Comparison of ENCODE assay signal across 17 cellular contexts in the genomic region with DNA sequence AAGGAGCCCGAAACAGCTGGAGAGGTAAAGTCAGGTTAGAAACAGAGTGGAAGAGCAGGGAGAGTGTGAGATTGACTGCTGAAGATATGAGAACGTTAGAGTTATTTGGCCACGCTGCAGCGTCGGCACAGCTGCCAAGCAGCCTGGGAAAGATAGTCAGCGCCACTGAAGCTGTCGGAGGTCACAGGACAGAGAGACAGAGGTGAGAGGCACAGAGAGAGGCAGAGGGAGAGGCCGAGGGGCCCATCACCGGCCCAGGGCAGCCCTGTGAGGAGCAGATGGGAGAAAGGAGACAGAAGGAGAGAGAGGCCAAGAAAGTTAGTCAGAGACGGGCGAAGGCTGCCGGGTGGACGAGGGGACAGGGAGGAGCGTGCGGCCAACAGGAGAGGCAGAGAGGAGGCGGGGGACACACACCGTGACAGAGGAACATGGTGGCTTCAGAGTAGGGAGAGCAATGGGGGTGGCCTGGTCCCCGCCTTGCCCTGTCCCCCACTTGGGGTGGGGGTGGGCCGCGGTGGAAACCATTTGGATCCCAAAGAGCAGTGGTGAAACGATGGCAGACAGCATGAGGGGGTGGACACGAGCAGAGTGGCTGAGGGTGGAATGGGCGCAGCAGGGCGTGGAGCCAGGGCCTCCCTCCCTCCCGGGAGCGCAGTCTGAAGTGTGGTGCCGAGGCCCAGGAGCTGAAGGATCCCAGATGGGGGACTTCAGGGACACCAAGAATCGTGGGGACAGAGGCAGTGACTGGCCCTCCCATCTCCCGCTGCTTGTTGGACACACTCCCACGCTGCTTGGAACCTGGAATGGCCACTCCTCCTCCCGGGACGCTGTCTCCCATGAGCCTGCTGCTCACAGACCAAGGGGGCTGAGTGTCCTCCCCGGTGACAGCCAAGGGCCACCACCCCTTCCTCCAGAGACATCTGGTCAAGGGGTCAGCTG. TPM values are rescaled to one million over a fixed set of nuclear protein-coding genes. Genes with fewer than 3 reads are reported as not detected.
DNase-seq lines count a peak whose midpoint lies in the region; ATAC-seq and TF ChIP-seq lines count a peak whose summit lies in the region.
"Had no signal": no experiment of that assay in that cellular context is flagged by ENCODE, and none has a peak within 500 bp of the region (broad histone marks: within the 10 kb centered on the region; RNA-seq: fewer than 3 reads in every experiment).

No MANE protein-coding gene starts in this region.

- peak overlapping the region; percentile 28 for H3K4me3 Mint-ChIP-seq in nephron progenitor cell
- H3K4me3 Mint-ChIP-seq: HFFc6 had no signal

- ATAC-seq in left cardiac atrium: peak; percentile 54 to 62
- ATAC-seq: GM12878, PC-3 had no signal

- peak overlapping the region; percentile 38 for H3K27ac ChIP-seq in angular gyrus (ENCODE audit: low read depth, low read length)
- H3K27ac ChIP-seq: BLaER1, GM23248, SK-N-MC had no signal

- intact Hi-C loops in left cardiac atrium (cut with DNase I): loop anchor here in 1 of 2 donors (5.0 kb wide), 1 partner anchor 42 kb away; no protein-coding TSS in a partner anchor

- no peaks in the 10 kb centered on the region for H3K9me3 Mint-ChIP-seq in nephron progenitor cell
- H3K9me3 Mint-ChIP-seq: HFFc6 had no signal

- no peaks in the 10 kb centered on the region for H3K36me3 Mint-ChIP-seq in nephron progenitor cell (ENCODE audit: low read depth)

- peaks cover 4% of the 10 kb centered on the region for H3K27me3 Mint-ChIP-seq in nephron progenitor cell (ENCODE audit: low read depth, poor library complexity)

- peak overlapping the region; percentile 27 for H3K27ac Mint-ChIP-seq in nephron progenitor cell
- H3K27ac Mint-ChIP-seq: HFFc6 had no signal

- H3K4me1 Mint-ChIP-seq in nephron progenitor cell: peaks cover 89% of the 10 kb centered on the region

- TF ChIP-seq CTCF in nephron progenitor cell (IDR thresholded peaks at IDR 0.05): no peak

- DNase-seq in left cardiac atrium: no peak
- DNase-seq in nephron progenitor cell: no peak
- DNase-seq in activated CD4-positive, alpha-beta T cell treated with anti-CD3 and anti-CD28 coated beads, Interleukin-2, amount 50 U/mL, for 1 hour: no peak
- DNase-seq in NCI-H345 (lab: John Stamatoyannopoulos, UW): no peak
- no peak for DNase-seq in GF-D8 (lab: John Stamatoyannopoulos, UW)
- no peak for DNase-seq in DMS79 treated with DMSO at 0.1 percent for 48 hours (lab: John Stamatoyannopoulos, UW)
- DNase-seq: GM23248, HFFc6, NCI-H1092 treated with DMSO at 0.1 percent for 48 hours, NCI-H1694 treated with DMSO at 0.1 percent for 48 hours, NCI-H446, NCI-H748 treated with DMSO at 0.1 percent for 48 hours, PC-3 had no signal

RNA-seq across cellular contexts. Expression of gene LRRC10B, which starts 26.6 kb away (rescaled TPM):
- total RNA-seq in left cardiac atrium: 1 to 10 TPM in 1 of 2 donors, under 1 TPM in 1; 0.74 to 1.1 TPM
- total RNA-seq: GM12878, HFFc6 had no signal

RNA-seq across cellular contexts. Expression of gene SYT7, which starts 45.7 kb away (rescaled TPM):
- total RNA-seq in left cardiac atrium: 10 to 100 TPM; 36.7 to 39.7 TPM
- total RNA-seq: GM12878 had no signal
